Comparison of ENCODE assay signal across 9 cellular contexts in genomic region chr12:1595690-1596347, GRCh38. TPM values are rescaled to one million over a fixed set of nuclear protein-coding genes. Genes with fewer than 3 reads are reported as not detected.
DNase-seq lines count a peak whose midpoint lies in the region; ATAC-seq, FAIRE-seq and TF ChIP-seq lines count a peak whose summit lies in the region.
"Had no signal": no experiment of that assay in that cellular context is flagged by ENCODE, and none has a peak within 500 bp of the region (broad histone marks: within the 10 kb centered on the region; RNA-seq: fewer than 3 reads in every experiment).

No MANE protein-coding gene starts in this region.

- ATAC-seq in activated T-cell treated with anti-CD3 and anti-CD28 coated beads, Interleukin-2, amount 50 U/mL, for 4 hours: no peak

- H3K9me3 ChIP-seq in adipocyte (ENCODE audit: control insufficient read depth, low read length): no peaks in the 10 kb centered on the region
- no peaks in the 10 kb centered on the region for H3K9me3 ChIP-seq in tibial nerve

- H3K4me3 Mint-ChIP-seq in activated T-cell treated with anti-CD3 and anti-CD28 coated beads, Interleukin-2, amount 50 U/mL, for 4 hours: peak overlapping the region; percentile 89

- no peaks in the 10 kb centered on the region for H3K27me3 Mint-ChIP-seq in activated T-cell treated with anti-CD3 and anti-CD28 coated beads, Interleukin-2, amount 50 U/mL, for 4 hours (ENCODE audit: low read depth)

- H3K27me3 ChIP-seq in adipocyte (replicated peaks; ENCODE audit: control insufficient read depth, insufficient read depth, low read length): no peaks in the 10 kb centered on the region
- no peaks in the 10 kb centered on the region for H3K27me3 ChIP-seq in tibial nerve

- peaks cover 2% of the 10 kb centered on the region for H3K36me3 Mint-ChIP-seq in activated T-cell treated with anti-CD3 and anti-CD28 coated beads, Interleukin-2, amount 50 U/mL, for 4 hours (ENCODE audit: insufficient read depth)

- no peak for TF ChIP-seq EP300 in tibial nerve (IDR thresholded peaks at IDR 0.05)

- H3K4me1 Mint-ChIP-seq in activated T-cell treated with anti-CD3 and anti-CD28 coated beads, Interleukin-2, amount 50 U/mL, for 4 hours (ENCODE audit: low read depth): peaks cover 41% of the 10 kb centered on the region

- peak overlapping the region; percentile 92 for H3K9ac ChIP-seq in adipocyte (ENCODE audit: low read length)

- H3K4me1 ChIP-seq in adipocyte (ENCODE audit: control insufficient read depth, insufficient read depth, low read length) (peaks cover 36% of the 10 kb centered on the region), tibial nerve (peaks cover 0 to 41% (median 26%) of the 10 kb centered on the region in 4 donors)

- peak overlapping the region; percentile 93 for H3K4me3 ChIP-seq in adipocyte (ENCODE audit: low read length)
- H3K4me3 ChIP-seq in tibial nerve: peak overlapping the region in 3 of 4 donors; percentile 53 to 69 (median 65)

- DNase-seq in activated T-cell treated with anti-CD3 and anti-CD28 coated beads, Interleukin-2, amount 50 U/mL, for 4 hours: no peak
- no peak for DNase-seq in activated T-cell treated with anti-CD3 and anti-CD28 coated beads, Interleukin-2, amount 50 U/mL, for 1 hour
- DNase-seq in adipocyte (ENCODE audit: low read depth) (peak; percentile 61), medulla oblongata (ENCODE audit: extremely low spot score) (peak; percentile 48), tibial nerve (ENCODE audit: low spot score in 2 of 2) (no peak), NCI-H1092 (lab: John Stamatoyannopoulos, UW) (no peak), RCC 7860 (ENCODE audit: low spot score) (no peak), epidermal melanocyte (ENCODE audit: insufficient read length, low spot score) (no peak)
- DNase-seq: NCI-H446 had no signal

- no peaks in the 10 kb centered on the region for H3K9me3 Mint-ChIP-seq in activated T-cell treated with anti-CD3 and anti-CD28 coated beads, Interleukin-2, amount 50 U/mL, for 4 hours

- WGBS in tibial nerve, 2 donors: 69 to 71% methylated on average over 9 of the region's 9 CpGs

- no peaks in the 10 kb centered on the region for H3K36me3 ChIP-seq in adipocyte (ENCODE audit: control insufficient read depth, insufficient read depth, low read length, severe bottlenecking)
- H3K36me3 ChIP-seq in tibial nerve: no peaks in the 10 kb centered on the region

- FAIRE-seq in RCC 7860 (lab: Jason Lieb, UNC): no peak

- no peak for TF ChIP-seq CTCF in tibial nerve (IDR thresholded peaks at IDR 0.05)

- H3K27ac ChIP-seq in tibial nerve: peak overlapping the region; percentile 90 to 98 (median 96)

- TF ChIP-seq POLR2A in tibial nerve (IDR thresholded peaks at IDR 0.05): no peak

RNA-seq across cellular contexts. Expression of gene FBXL14, which starts 1.4 kb away (rescaled TPM):
- total RNA-seq in activated T-cell treated with anti-CD3 and anti-CD28 coated beads, Interleukin-2, amount 50 U/mL, for 4 hours: 10 to 100 TPM; 22.8 to 25.2 (median 23.7) TPM
- 10 to 100 TPM; 11.7 to 21.4 (median 17.3) TPM for total RNA-seq in tibial nerve

RNA-seq across cellular contexts. Expression of gene WNT5B, which starts 33.2 kb away (rescaled TPM):
- under 1 TPM in 1 of 3 donors, not detected in 2; 0.13 TPM for total RNA-seq in activated T-cell treated with anti-CD3 and anti-CD28 coated beads, Interleukin-2, amount 50 U/mL, for 4 hours
- total RNA-seq in tibial nerve: 10 to 100 TPM; 11.7 to 34.1 (median 17.6) TPM

Comparison
In these comparisons a context has a peak if more than half of its experiments do, and no peak if none do; other contexts are left out.
1. DNase-seq: peak in adipocyte (single experiment) and medulla oblongata (single experiment); none in activated T-cell treated with anti-CD3 and anti-CD28 coated beads, Interleukin-2, amount 50 U/mL, for 4 hours (single experiment), activated T-cell treated with anti-CD3 and anti-CD28 coated beads, Interleukin-2, amount 50 U/mL, for 1 hour (single experiment), tibial nerve (0 of 2), NCI-H1092 (single experiment), RCC 7860 (single experiment) and epidermal melanocyte (single experiment).
2. RNA of gene WNT5B, which starts 33.2 kb away (total RNA-seq): 11.7 to 34.1 TPM in tibial nerve; 0.13 TPM in activated T-cell treated with anti-CD3 and anti-CD28 coated beads, Interleukin-2, amount 50 U/mL, for 4 hours; every median in the first group is over 10 times any median in the second.